In genomic region chr2:196234672-196235071, GRCh38 we compare ENCODE assay signal across 9 cellular contexts.
DNase-seq lines count a peak whose midpoint lies in the region; ATAC-seq and TF ChIP-seq lines count a peak whose summit lies in the region.
"Had no signal": no experiment of that assay in that cellular context is flagged by ENCODE, and none has a peak within 500 bp of the region (broad histone marks: within the 10 kb centered on the region; RNA-seq: fewer than 3 reads in every experiment).

No MANE protein-coding gene starts in this region.

- H2AFZ ChIP-seq in OCI-LY1 (ENCODE audit: low read length): peak overlapping the region; percentile 95; the same call in 1 of the 2 replicates

- TF ChIP-seq CTCF in OCI-LY1 (IDR thresholded peaks at IDR 0.05; ENCODE audit: low read length): no peak
- TF ChIP-seq CTCF in lower leg skin (IDR thresholded peaks at IDR 0.05): no peak

- no peaks in the 10 kb centered on the region for H3K27me3 Mint-ChIP-seq in natural killer cell treated with Interleukin-12 subunit alpha and Interleukin-12 subunit beta and Interleukin-15 and Interleukin-18, amount 100 ng/mL, for 72 hours

- no peaks in the 10 kb centered on the region for H3K36me3 ChIP-seq in OCI-LY1 (ENCODE audit: insufficient read depth, low read length)

- WGBS in lower leg skin, 2 donors: 54 to 66% methylated on average over 4 of the region's 4 CpGs

- no peaks in the 10 kb centered on the region for H3K36me3 Mint-ChIP-seq in natural killer cell treated with Interleukin-12 subunit alpha and Interleukin-12 subunit beta and Interleukin-15 and Interleukin-18, amount 100 ng/mL, for 72 hours

- H3K9me3 ChIP-seq in OCI-LY1 (ENCODE audit: low read length): 0 out of 2 replicates have a peak, but pooled peaks cover 6% of the 10 kb centered on the region

- peak overlapping the region; percentile 79 for H3K4me3 Mint-ChIP-seq in natural killer cell treated with Interleukin-12 subunit alpha and Interleukin-12 subunit beta and Interleukin-15 and Interleukin-18, amount 100 ng/mL, for 72 hours

- H3K9me3 Mint-ChIP-seq in natural killer cell treated with Interleukin-12 subunit alpha and Interleukin-12 subunit beta and Interleukin-15 and Interleukin-18, amount 100 ng/mL, for 72 hours: peaks cover 2% of the 10 kb centered on the region

- H3K27ac Mint-ChIP-seq in natural killer cell treated with Interleukin-12 subunit alpha and Interleukin-12 subunit beta and Interleukin-15 and Interleukin-18, amount 100 ng/mL, for 72 hours: peak overlapping the region; percentile 99

- TF ChIP-seq POLR2A in lower leg skin (IDR thresholded peaks at IDR 0.05): no peak

- H3K79me2 ChIP-seq in OCI-LY1 (ENCODE audit: insufficient read depth, low read length): no peaks in the 10 kb centered on the region

- H4K20me1 ChIP-seq in OCI-LY1 (ENCODE audit: insufficient read depth, low read length): no peaks in the 10 kb centered on the region

- intact Hi-C loops in lower leg skin (cut with DNase I; ENCODE audit: low total_unique reads): no loop called here
- intact Hi-C loops in Right ventricle myocardium inferior (cut with DNase I): no loop called here

- H3K4me1 Mint-ChIP-seq in natural killer cell treated with Interleukin-12 subunit alpha and Interleukin-12 subunit beta and Interleukin-15 and Interleukin-18, amount 100 ng/mL, for 72 hours (ENCODE audit: low read depth in 2 of 2): peaks cover 64 to 66% of the 10 kb centered on the region in 2 donors

- H3K4me1 ChIP-seq in OCI-LY1 (ENCODE audit: insufficient read depth, low read length, severe bottlenecking): peaks cover 50% of the 10 kb centered on the region

- H3K27ac ChIP-seq in OCI-LY1 (ENCODE audit: low read depth, low read length, poor library complexity, severe bottlenecking): peak overlapping the region; percentile 97

- H3K9ac ChIP-seq in OCI-LY1 (ENCODE audit: low read length): peak overlapping the region; percentile 50

- H3K4me3 ChIP-seq in OCI-LY1 (ENCODE audit: low read depth, low read length, poor library complexity, severe bottlenecking) (no peak overlapping the region), lower leg skin (ENCODE audit: low read depth, poor library complexity, severe bottlenecking) (no peak overlapping the region)

- H3F3A ChIP-seq in OCI-LY1 (ENCODE audit: insufficient read depth, low read length): 0 out of 2 replicates have a peak, but pooled peaks cover 9% of the 10 kb centered on the region

- ATAC-seq in GM19463 (IDR thresholded peaks at IDR 0.05; ENCODE audit: unreplicated experiment) (peak; percentile 41), Right ventricle myocardium inferior (no peak)
- ATAC-seq in natural killer cell treated with Interleukin-12 subunit alpha and Interleukin-12 subunit beta and Interleukin-15 and Interleukin-18, amount 100 ng/mL, for 72 hours: peak; percentile 91
- ATAC-seq: Panc1 had no signal

- DNase-seq in activated gamma-delta T cell treated with anti-CD3 and anti-CD28 coated beads, Interleukin-2, amount 50 U/mL, for 16 hours (ENCODE audit: low read depth): peak; percentile 36
- peak; percentile 90 for DNase-seq in natural killer cell treated with Interleukin-12 subunit alpha and Interleukin-12 subunit beta and Interleukin-15 and Interleukin-18, amount 100 ng/mL, for 72 hours (ENCODE audit: low spot score)
- no peak for DNase-seq in lower leg skin (ENCODE audit: low spot score in 2 of 2)
- DNase-seq in Right ventricle myocardium inferior (ENCODE audit: missing footprints): no peak
- DNase-seq in NCI-H1930 (lab: John Stamatoyannopoulos, UW): no peak
- no peak for DNase-seq in NCI-H1436 (lab: John Stamatoyannopoulos, UW)

- H3K27me3 ChIP-seq in OCI-LY1 (ENCODE audit: insufficient read depth, low read length): no peaks in the 10 kb centered on the region

- peak overlapping the region; percentile 20 for H3K4me2 ChIP-seq in OCI-LY1 (ENCODE audit: low read length)

- H3K9me2 ChIP-seq in OCI-LY1 (ENCODE audit: low read depth, low read length): no peaks in the 10 kb centered on the region

Comparison
In these comparisons a context has a peak if more than half of its experiments do, and no peak if none do; other contexts are left out.
1. DNase-seq: peak in activated gamma-delta T cell treated with anti-CD3 and anti-CD28 coated beads, Interleukin-2, amount 50 U/mL, for 16 hours (single experiment) and natural killer cell treated with Interleukin-12 subunit alpha and Interleukin-12 subunit beta and Interleukin-15 and Interleukin-18, amount 100 ng/mL, for 72 hours (single experiment); none in lower leg skin (0 of 2), Right ventricle myocardium inferior (single experiment), NCI-H1930 (0 of 2) and NCI-H1436 (single experiment).